In genomic region chr1:20786310-20787099, GRCh38 we compare ENCODE assay signal across 8 cellular contexts. TPM values are rescaled to one million over a fixed set of nuclear protein-coding genes. Genes with fewer than 3 reads are reported as not detected.
DNase-seq lines count a peak whose midpoint lies in the region; ATAC-seq and TF ChIP-seq lines count a peak whose summit lies in the region.

No MANE protein-coding gene starts in this region.

- ATAC-seq in GM21737 (IDR thresholded peaks at IDR 0.05; ENCODE audit: unreplicated experiment): peak; percentile 67
- peak; percentile 82 to 83 for ATAC-seq in activated T-cell treated with anti-CD3 and anti-CD28 coated beads, Interleukin-2, amount 50 U/mL, for 72 hours (replicated peaks in 1 of 2)

- peak overlapping the region; percentile 90 to 100 for H3K4me3 Mint-ChIP-seq in activated T-cell treated with anti-CD3 and anti-CD28 coated beads, Interleukin-2, amount 50 U/mL, for 72 hours

- H3K27me3 ChIP-seq in esophagus squamous epithelium: no peaks in the 10 kb centered on the region

- peaks cover 37% of the 10 kb centered on the region for H3K4me1 Mint-ChIP-seq in activated T-cell treated with anti-CD3 and anti-CD28 coated beads, Interleukin-2, amount 50 U/mL, for 72 hours (ENCODE audit: low read depth)

- 0% methylated on average over 12 to 30 of the region's 105 CpGs for WGBS in esophagus squamous epithelium, 2 donors

- TF ChIP-seq CTCF in esophagus squamous epithelium (IDR thresholded peaks at IDR 0.05): peak in 2 of 6 experiments; percentile 4 to 6

- peak overlapping the region; percentile 75 to 99 (median 94) for H3K4me3 ChIP-seq in esophagus squamous epithelium

- H3K4me1 ChIP-seq in esophagus squamous epithelium: peaks cover 3 to 50% (median 22%) of the 10 kb centered on the region in 3 donors

- no peaks in the 10 kb centered on the region for H3K36me3 ChIP-seq in esophagus squamous epithelium

- peak in 2 of 4 donors; percentile 53 to 80 for TF ChIP-seq POLR2A in esophagus squamous epithelium (IDR thresholded peaks at IDR 0.05)

- peak; percentile 92 for DNase-seq in DMS53 treated with DMSO at 0.1 percent for 48 hours (lab: John Stamatoyannopoulos, UW; ENCODE audit: unreplicated experiment)
- DNase-seq in KG1 (lab: John Stamatoyannopoulos, UW): peak; percentile 96
- peak; percentile 97 to 99 for DNase-seq in activated T-cell treated with anti-CD3 and anti-CD28 coated beads, Interleukin-2, amount 50 U/mL, for 72 hours
- DNase-seq in esophagus squamous epithelium (lab: John Stamatoyannopoulos, UW): peak; percentile 62
- peak; percentile 94 for DNase-seq in myocyte (ENCODE audit: low read depth)
- DNase-seq in stimulated activated CD8-positive, alpha-beta memory T cell treated with anti-CD3 and anti-CD28 coated beads, Interleukin-7, amount 100 ng/mL, for 4 hours (ENCODE audit: low read depth in 2 of 2): peak; percentile 89 to 96

- H3K27ac Mint-ChIP-seq in activated T-cell treated with anti-CD3 and anti-CD28 coated beads, Interleukin-2, amount 50 U/mL, for 72 hours: peak overlapping the region; percentile 86

- H3K36me3 Mint-ChIP-seq in activated T-cell treated with anti-CD3 and anti-CD28 coated beads, Interleukin-2, amount 50 U/mL, for 72 hours (ENCODE audit: insufficient read depth in 2 of 2): peaks cover 2 to 9% of the 10 kb centered on the region in 2 donors

- no peaks in the 10 kb centered on the region for H3K27me3 Mint-ChIP-seq in activated T-cell treated with anti-CD3 and anti-CD28 coated beads, Interleukin-2, amount 50 U/mL, for 72 hours (ENCODE audit: low read depth)

- H3K9me3 Mint-ChIP-seq in activated T-cell treated with anti-CD3 and anti-CD28 coated beads, Interleukin-2, amount 50 U/mL, for 72 hours: no peaks in the 10 kb centered on the region

- H3K27ac ChIP-seq in esophagus squamous epithelium: peak overlapping the region; percentile 94 to 100 (median 98)

- no peaks in the 10 kb centered on the region for H3K9me3 ChIP-seq in esophagus squamous epithelium

- intact Hi-C loops in esophagus squamous epithelium (cut with DNase I): no loop called here

TF ChIP-seq in PFSK-1, 5 proteins besides CTCF, POLR2A, EP300 and RAD21:
- TF ChIP-seq REST (IDR thresholded peaks at IDR 0.05; ENCODE audit: insufficient read depth in 1 of 2, low read depth in 2 of 2, low read length in 2 of 2): no peak
- 0 out of 2 replicates have a peak, but pooled peaks have one; percentile 8 for TF ChIP-seq SIN3A (IDR thresholded peaks at IDR 0.05; ENCODE audit: borderline replicate concordance, insufficient read depth, low read length)
- TF ChIP-seq FOXP2 (optimal IDR thresholded peaks at IDR 0.05; ENCODE audit: borderline replicate concordance, extremely low read depth, extremely low read length, insufficient read depth): peak; percentile 79
- peak; percentile 9 for TF ChIP-seq POLR2AphosphoS5 (IDR thresholded peaks at IDR 0.05; ENCODE audit: low read depth, low read length)
- TF ChIP-seq TAF1 (IDR thresholded peaks at IDR 0.05; ENCODE audit: borderline replicate concordance, insufficient read depth, low read length): 0 out of 2 replicates have a peak, but pooled peaks have one; percentile 45

RNA-seq across cellular contexts. Expression of gene HP1BP3, which starts 0.6 kb away (rescaled TPM):
- polyA plus RNA-seq in PFSK-1 (2012; ENCODE audit: insufficient read length, low read depth): 92.1 TPM
- 100 to 1,000 TPM; 283 to 333 TPM for total RNA-seq in activated T-cell treated with anti-CD3 and anti-CD28 coated beads, Interleukin-2, amount 50 U/mL, for 72 hours
- 100 to 1,000 TPM in 3 of 4 donors, 10 to 100 TPM in 1; 81.4 to 225 (median 140) TPM for total RNA-seq in esophagus squamous epithelium
- 137 and 155 TPM in 2 replicates for total RNA-seq in myocyte
- 91.2 TPM for polyA plus RNA-seq in myocyte (2012)

RNA-seq across cellular contexts. Expression of gene SH2D5, which starts 54.0 kb away (rescaled TPM):
- 0.90 TPM for polyA plus RNA-seq in PFSK-1 (2012; ENCODE audit: insufficient read length, low read depth)
- under 1 TPM; 0.09 to 0.34 TPM for total RNA-seq in activated T-cell treated with anti-CD3 and anti-CD28 coated beads, Interleukin-2, amount 50 U/mL, for 72 hours
- total RNA-seq in esophagus squamous epithelium (1 to 10 TPM in 1 of 4 donors, under 1 TPM in 2, not detected in 1; 0.57 to 1.1 (median 0.79) TPM), myocyte (0.47 and 1.5 TPM in 2 replicates)
- 0.49 TPM for polyA plus RNA-seq in myocyte (2012)

Comparison
In these comparisons a context has a peak if more than half of its experiments do, and no peak if none do; other contexts are left out.
1. Peak in every context shown above with its lines: DNase-seq, ATAC-seq, H3K4me3 ChIP-seq and H3K27ac ChIP-seq.